1 cellular context compared by ENCODE assay signal in the genomic region with DNA sequence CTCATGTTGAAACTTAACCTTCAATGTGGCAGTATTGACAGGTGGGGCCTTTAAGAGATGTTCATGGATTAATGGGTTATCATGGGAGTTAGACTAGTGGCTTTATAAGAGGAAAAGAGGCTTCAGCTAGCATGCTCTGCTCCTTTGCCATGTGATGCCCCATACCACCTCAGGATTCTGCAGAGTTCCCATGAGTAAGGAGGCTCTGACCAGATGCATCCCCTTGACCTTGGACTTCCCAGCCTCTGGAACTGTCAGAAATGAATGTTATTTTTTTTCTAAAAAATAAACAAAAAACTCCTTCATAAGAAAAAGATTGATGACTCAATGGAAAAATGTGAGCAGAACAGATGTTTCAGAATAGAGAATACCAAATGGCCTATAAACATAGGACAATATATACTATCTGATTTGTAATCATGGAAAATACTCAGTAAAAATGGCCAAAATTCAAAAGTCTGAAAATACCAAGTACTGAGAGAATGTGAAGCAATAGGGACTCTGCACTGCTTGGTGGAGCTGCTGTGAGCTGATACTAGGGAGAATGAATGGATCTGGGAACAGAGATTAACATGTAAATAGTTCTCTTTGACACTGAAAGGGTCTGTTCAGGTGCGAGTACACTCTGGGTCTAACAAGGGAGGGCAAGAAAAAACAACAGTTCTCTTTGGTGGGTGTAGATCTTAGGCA.
TF ChIP-seq lines count a peak whose summit lies in the region.

No MANE protein-coding gene starts in this region.

TF ChIP-seq in endothelial cell of umbilical vein, 7 proteins besides CTCF, POLR2A, EP300 and RAD21:
- TF ChIP-seq EZH2 (IDR thresholded peaks at IDR 0.05; ENCODE audit: borderline replicate concordance, low read depth, low read length, severe bottlenecking) (no peak), POLR2AphosphoS5 (IDR thresholded peaks at IDR 0.05; ENCODE audit: insufficient read depth, low read depth, low read length) (no peak), GATA2 (IDR thresholded peaks at IDR 0.05; ENCODE audit: insufficient read depth, insufficient read length, low read depth, low read length) (no peak), MYC (IDR thresholded peaks at IDR 0.05; ENCODE audit: low read depth, low read length) (no peak), FOS (IDR thresholded peaks at IDR 0.05; ENCODE audit: borderline replicate concordance, insufficient read depth, low read length) (no peak), JUN (IDR thresholded peaks at IDR 0.05; ENCODE audit: borderline replicate concordance, insufficient read depth, insufficient read length, low read depth) (no peak)
- TF ChIP-seq, protein P1, sequence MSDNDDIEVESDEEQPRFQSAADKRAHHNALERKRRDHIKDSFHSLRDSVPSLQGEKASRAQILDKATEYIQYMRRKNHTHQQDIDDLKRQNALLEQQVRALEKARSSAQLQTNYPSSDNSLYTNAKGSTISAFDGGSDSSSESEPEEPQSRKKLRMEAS (IDR thresholded peaks at IDR 0.05; ENCODE audit: insufficient read depth, insufficient read length) = no peak
